21 cellular contexts compared by ENCODE assay signal in the genomic region with DNA sequence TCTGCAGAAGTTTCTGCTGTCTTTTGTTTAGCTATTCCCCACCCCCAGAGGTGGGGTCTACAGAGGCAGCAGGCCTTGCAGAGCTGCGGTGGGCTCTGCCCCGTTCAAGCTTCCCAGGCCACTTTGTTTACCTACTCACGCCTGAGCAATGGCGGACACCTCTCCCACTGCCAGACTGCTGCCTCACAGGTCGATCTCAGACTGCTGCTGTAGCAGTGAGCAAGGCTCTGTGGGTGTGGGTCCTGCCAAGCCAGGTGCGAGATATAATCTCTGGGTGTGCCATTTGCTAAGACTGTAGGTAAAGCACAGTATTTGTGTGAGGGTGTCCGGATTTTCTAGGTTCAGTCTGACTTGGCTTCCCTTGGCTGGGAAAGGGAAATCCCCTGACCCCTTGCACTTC. TPM values are rescaled to one million over a fixed set of nuclear protein-coding genes. Genes with fewer than 3 reads are reported as not detected.
DNase-seq lines count a peak whose midpoint lies in the region; ATAC-seq and TF ChIP-seq lines count a peak whose summit lies in the region.
"Had no signal": no experiment of that assay in that cellular context is flagged by ENCODE, and none has a peak within 500 bp of the region (broad histone marks: within the 10 kb centered on the region; RNA-seq: fewer than 3 reads in every experiment).

No MANE protein-coding gene starts in this region.

- ATAC-seq in central memory CD8-positive, alpha-beta T cell (replicated peaks; ENCODE audit: extremely low read depth, poor library complexity, severe bottlenecking), result no peak
- no peak for ATAC-seq in stimulated activated effector memory CD8-positive, alpha-beta T cell treated with anti-CD3 and anti-CD28 coated beads, Interleukin-12 subunit alpha, Interleukin-12 subunit beta, amount 100 ng/mL, for 72 hours

- H3K36me3 Mint-ChIP-seq in central memory CD8-positive, alpha-beta T cell (ENCODE audit: insufficient read depth), result peaks cover 2% of the 10 kb centered on the region
- H3K36me3 Mint-ChIP-seq in stimulated activated effector memory CD8-positive, alpha-beta T cell treated with anti-CD3 and anti-CD28 coated beads, Interleukin-12 subunit alpha, Interleukin-12 subunit beta, amount 100 ng/mL, for 72 hours, result no peaks in the 10 kb centered on the region

- no peak overlapping the region for H3K4me3 ChIP-seq in adrenal gland

- 92 to 98% (median 96%) methylated on average over 5 to 7 of the region's 7 CpGs for WGBS in adrenal gland, 4 donors

- no peaks in the 10 kb centered on the region for H3K4me1 ChIP-seq in adrenal gland (replicated peaks in 1 of 2)
- H3K4me1 ChIP-seq: BE2C had no signal

- no peak for TF ChIP-seq POLR2A in adrenal gland (IDR thresholded peaks at IDR 0.05)

- DNase-seq in NCI-H345 (lab: John Stamatoyannopoulos, UW) (peak; percentile 51), NCI-H345 treated with DMSO at 0.1 percent for 48 hours (lab: John Stamatoyannopoulos, UW; ENCODE audit: unreplicated experiment) (no peak), islet precursor cell (peak; percentile 38), adrenal gland (no peak), DMS53 treated with DMSO at 0.1 percent for 48 hours (lab: John Stamatoyannopoulos, UW; ENCODE audit: unreplicated experiment) (no peak), GM03348 (ENCODE audit: low spot score) (no peak)
- DNase-seq in central memory CD8-positive, alpha-beta T cell (ENCODE audit: low spot score in 2 of 2), result no peak
- no peak for DNase-seq in stimulated activated effector memory CD8-positive, alpha-beta T cell treated with anti-CD3 and anti-CD28 coated beads, Interleukin-12 subunit alpha, Interleukin-12 subunit beta, amount 100 ng/mL, for 72 hours (ENCODE audit: low spot score in 2 of 2)
- DNase-seq: 8988T, ACHN, BE2C, DMS153, Karpas-422, NCI-H1092 treated with DMSO at 0.1 percent for 48 hours, NCI-H1436, NCI-H187 treated with DMSO at 0.1 percent for 48 hours, NCI-H2107, NCI-H510A, NCI-H69, SHP77 had no signal

- no peak for TF ChIP-seq CTCF in adrenal gland (IDR thresholded peaks at IDR 0.05)

- H3K27ac ChIP-seq in adrenal gland, result no peak overlapping the region

- peaks cover 26% of the 10 kb centered on the region for H3K4me1 Mint-ChIP-seq in central memory CD8-positive, alpha-beta T cell
- H3K4me1 Mint-ChIP-seq in stimulated activated effector memory CD8-positive, alpha-beta T cell treated with anti-CD3 and anti-CD28 coated beads, Interleukin-12 subunit alpha, Interleukin-12 subunit beta, amount 100 ng/mL, for 72 hours, result peaks cover 20% of the 10 kb centered on the region
- H3K4me1 Mint-ChIP-seq: CD14-positive monocyte had no signal

- no peaks in the 10 kb centered on the region for H3K9me3 Mint-ChIP-seq in central memory CD8-positive, alpha-beta T cell
- H3K9me3 Mint-ChIP-seq in stimulated activated effector memory CD8-positive, alpha-beta T cell treated with anti-CD3 and anti-CD28 coated beads, Interleukin-12 subunit alpha, Interleukin-12 subunit beta, amount 100 ng/mL, for 72 hours, result peaks cover 3% of the 10 kb centered on the region

- H3K9me3 ChIP-seq in adrenal gland (replicated peaks in 1 of 3), result peaks cover 0 to 5% (median 3%) of the 10 kb centered on the region in 3 donors
- H3K9me3 ChIP-seq: BE2C had no signal

- H3K27me3 ChIP-seq in adrenal gland, result no peaks in the 10 kb centered on the region
- H3K27me3 ChIP-seq: BE2C had no signal

- intact Hi-C loops in adrenal gland (cut with DNase I), result no loop called here

- H3K27me3 Mint-ChIP-seq in central memory CD8-positive, alpha-beta T cell, result no peaks in the 10 kb centered on the region

- H3K36me3 ChIP-seq in adrenal gland (replicated peaks in 1 of 2), result no peaks in the 10 kb centered on the region
- H3K36me3 ChIP-seq: BE2C had no signal

- peak overlapping the region; percentile 93 for H3K27ac Mint-ChIP-seq in central memory CD8-positive, alpha-beta T cell (ENCODE audit: low read depth)
- peak overlapping the region; percentile 89 for H3K27ac Mint-ChIP-seq in stimulated activated effector memory CD8-positive, alpha-beta T cell treated with anti-CD3 and anti-CD28 coated beads, Interleukin-12 subunit alpha, Interleukin-12 subunit beta, amount 100 ng/mL, for 72 hours
- H3K27ac Mint-ChIP-seq: CD14-positive monocyte had no signal

- H3K4me3 Mint-ChIP-seq in central memory CD8-positive, alpha-beta T cell, result no peak overlapping the region
- H3K4me3 Mint-ChIP-seq in stimulated activated effector memory CD8-positive, alpha-beta T cell treated with anti-CD3 and anti-CD28 coated beads, Interleukin-12 subunit alpha, Interleukin-12 subunit beta, amount 100 ng/mL, for 72 hours, result no peak overlapping the region
- H3K4me3 Mint-ChIP-seq: CD14-positive monocyte had no signal

RNA-seq across cellular contexts. Expression of a gene that starts 23.6 kb away (rescaled TPM):
- 10 to 100 TPM in 4 of 8 donors, 1 to 10 TPM in 4; 7.1 to 18.7 (median 10.0) TPM for total RNA-seq in adrenal gland
- polyA plus RNA-seq in adrenal gland, result 10 to 100 TPM; 11.6 to 29.4 (median 22.2) TPM

Comparison
In these comparisons a context has a peak if more than half of its experiments do, and no peak if none do; other contexts are left out.
1. DNase-seq: peak in NCI-H345 (single experiment) and islet precursor cell (single experiment); none in NCI-H345 treated with DMSO at 0.1 percent for 48 hours (single experiment), central memory CD8-positive, alpha-beta T cell (0 of 2), stimulated activated effector memory CD8-positive, alpha-beta T cell treated with anti-CD3 and anti-CD28 coated beads, Interleukin-12 subunit alpha, Interleukin-12 subunit beta, amount 100 ng/mL, for 72 hours (0 of 2), adrenal gland (0 of 7), DMS53 treated with DMSO at 0.1 percent for 48 hours (single experiment) and GM03348 (single experiment).